1 cellular context compared by ENCODE assay signal in genomic region chr3:183912895-183913579, GRCh38.
TF ChIP-seq lines count a peak whose summit lies in the region.

No MANE protein-coding gene starts in this region.

TF ChIP-seq in HepG2, 621 proteins besides CTCF, POLR2A, EP300 and RAD21 (continued from another document and continues in another):
- TF ChIP-seq ZNF318 (CRISPR knock-in tag; IDR thresholded peaks at IDR 0.05) (no peak), ZMYM4 (CRISPR knock-in tag; IDR thresholded peaks at IDR 0.05) (no peak), ZNF883 (CRISPR knock-in tag; IDR thresholded peaks at IDR 0.05; ENCODE audit: not compliant biosample characterization) (no peak), ZNF576 (CRISPR knock-in tag; IDR thresholded peaks at IDR 0.05) (no peak), ZNF275 (CRISPR knock-in tag; IDR thresholded peaks at IDR 0.05; ENCODE audit: borderline replicate concordance) (no peak), GATAD1 (CRISPR knock-in tag; IDR thresholded peaks at IDR 0.05) (no peak), MEIS1 (CRISPR knock-in tag; IDR thresholded peaks at IDR 0.05; ENCODE audit: borderline replicate concordance) (no peak), SIX4 (CRISPR knock-in tag; IDR thresholded peaks at IDR 0.05) (no peak), ATF7 (IDR thresholded peaks at IDR 0.05) (no peak), ATF7 (CRISPR knock-in tag; IDR thresholded peaks at IDR 0.05) (no peak), FOXM1 (CRISPR knock-in tag; IDR thresholded peaks at IDR 0.05) (no peak), HOMEZ (CRISPR knock-in tag; IDR thresholded peaks at IDR 0.05; ENCODE audit: low read depth) (no peak), ATF6 (CRISPR knock-in tag; conservative IDR thresholded peaks at IDR 0.05) (no peak), SALL2 (CRISPR knock-in tag; IDR thresholded peaks at IDR 0.05) (no peak), ZBTB20 (CRISPR knock-in tag; IDR thresholded peaks at IDR 0.05; ENCODE audit: borderline replicate concordance, low read depth) (no peak), MTERF4 (CRISPR knock-in tag; IDR thresholded peaks at IDR 0.05) (no peak), ZNF136 (CRISPR knock-in tag; IDR thresholded peaks at IDR 0.05; ENCODE audit: low read depth) (no peak), ZNF382 (CRISPR knock-in tag; IDR thresholded peaks at IDR 0.05; ENCODE audit: borderline replicate concordance) (no peak), ZNF629 (CRISPR knock-in tag; conservative IDR thresholded peaks at IDR 0.05) (no peak), JARID2 (CRISPR knock-in tag; IDR thresholded peaks at IDR 0.05; ENCODE audit: insufficient replicate concordance) (no peak), ELF4 (CRISPR knock-in tag; IDR thresholded peaks at IDR 0.05; ENCODE audit: borderline replicate concordance) (no peak), ISL2 (CRISPR knock-in tag; IDR thresholded peaks at IDR 0.05) (no peak), ZNF672 (CRISPR knock-in tag; IDR thresholded peaks at IDR 0.05) (no peak), ZBTB49 (CRISPR knock-in tag; IDR thresholded peaks at IDR 0.05; ENCODE audit: borderline replicate concordance) (no peak), NFKBIZ (CRISPR knock-in tag; IDR thresholded peaks at IDR 0.05) (no peak), SP2 (CRISPR knock-in tag; IDR thresholded peaks at IDR 0.05) (no peak), HNRNPLL (IDR thresholded peaks at IDR 0.05; ENCODE audit: low read depth, low read length, poor library complexity, severe bottlenecking) (no peak), ZBTB7A (CRISPR knock-in tag; IDR thresholded peaks at IDR 0.05) (no peak), SAFB2 (CRISPR knock-in tag; IDR thresholded peaks at IDR 0.05; ENCODE audit: borderline replicate concordance, low read depth) (no peak), TEAD2 (CRISPR knock-in tag; IDR thresholded peaks at IDR 0.05) (no peak), ZNF484 (CRISPR knock-in tag; IDR thresholded peaks at IDR 0.05; ENCODE audit: borderline replicate concordance, low read depth) (no peak), AHR (CRISPR knock-in tag; IDR thresholded peaks at IDR 0.05) (no peak), ZBTB43 (CRISPR knock-in tag; conservative IDR thresholded peaks at IDR 0.05) (0 out of 2 replicates have a peak, but pooled peaks have one; percentile 41), MNT (IDR thresholded peaks at IDR 0.05) (no peak)
